In genomic region chr14:77376380-77376770, GRCh38 we compare ENCODE assay signal across 8 cellular contexts. TPM values are rescaled to one million over a fixed set of nuclear protein-coding genes. Genes with fewer than 3 reads are reported as not detected.
A peak's percentile ranks its signal among the peaks of the same experiment; 100 is the strongest.
DNase-seq lines count a peak whose midpoint lies in the region; ATAC-seq and TF ChIP-seq lines count a peak whose summit lies in the region.

No MANE protein-coding gene starts in this region.

- no peak for TF ChIP-seq CTCF in right atrium auricular region (IDR thresholded peaks at IDR 0.05)

- no peaks in the 10 kb centered on the region for H3K36me3 ChIP-seq in right atrium auricular region

- peaks cover 4% of the 10 kb centered on the region for H3K9me3 Mint-ChIP-seq in activated naive CD8-positive, alpha-beta T cell treated with anti-CD3 and anti-CD28 coated beads, Interleukin-2, amount 10 ng/mL, durations not matched to agents 7 days and 5 days

- POLR2A ChIA-PET in activated naive CD8-positive, alpha-beta T cell treated with anti-CD3 and anti-CD28 coated beads, Interleukin-2, amount 10 ng/mL, durations not matched to agents 7 days and 5 days (lab: Charles Lee): interaction anchor here (1.3 to 1.8 kb wide), 5 partner anchors 8 to 83 kb away, joined by 3 to 23 read pairs (median 6); partner anchors contain the start of genes GSTZ1 and POMT2

- peaks cover 27% of the 10 kb centered on the region for H3K4me1 Mint-ChIP-seq in activated naive CD8-positive, alpha-beta T cell treated with anti-CD3 and anti-CD28 coated beads, Interleukin-2, amount 10 ng/mL, durations not matched to agents 7 days and 5 days

- peaks cover 21% of the 10 kb centered on the region for H3K36me3 Mint-ChIP-seq in activated naive CD8-positive, alpha-beta T cell treated with anti-CD3 and anti-CD28 coated beads, Interleukin-2, amount 10 ng/mL, durations not matched to agents 7 days and 5 days

- peak overlapping the region; percentile 90 for H3K27ac Mint-ChIP-seq in activated naive CD8-positive, alpha-beta T cell treated with anti-CD3 and anti-CD28 coated beads, Interleukin-2, amount 10 ng/mL, durations not matched to agents 7 days and 5 days

- peak overlapping the region; percentile 76 to 92 for H3K4me3 ChIP-seq in right atrium auricular region
- peak overlapping the region; percentile 85 for H3K4me3 ChIP-seq in skeletal muscle cell (ENCODE audit: low read depth, low read length)

- peaks cover 4% of the 10 kb centered on the region for H3K27me3 Mint-ChIP-seq in activated naive CD8-positive, alpha-beta T cell treated with anti-CD3 and anti-CD28 coated beads, Interleukin-2, amount 10 ng/mL, durations not matched to agents 7 days and 5 days

- H3K9me3 ChIP-seq in right atrium auricular region: no peaks in the 10 kb centered on the region

- peak; percentile 52 for DNase-seq in NCI-H2171 treated with DMSO at 0.1 percent for 48 hours (lab: John Stamatoyannopoulos, UW)
- no peak for DNase-seq in NCI-H2171 (lab: John Stamatoyannopoulos, UW)
- DNase-seq in NOMO-1 treated with DMSO at 0.1 percent for 48 hours (lab: John Stamatoyannopoulos, UW; ENCODE audit: unreplicated experiment): peak; percentile 25
- no peak for DNase-seq in activated naive CD8-positive, alpha-beta T cell treated with anti-CD3 and anti-CD28 coated beads, Interleukin-2, amount 10 ng/mL, durations not matched to agents 7 days and 5 days
- peak; percentile 58 for DNase-seq in right atrium auricular region (ENCODE audit: low spot score)
- no peak for DNase-seq in skeletal muscle cell (ENCODE audit: low read depth)
- no peak for DNase-seq in HT-29 (ENCODE audit: low spot score)

- peak; percentile 23 for ATAC-seq in HG02759 (IDR thresholded peaks at IDR 0.05; ENCODE audit: unreplicated experiment)
- peak; percentile 38 for ATAC-seq in activated naive CD8-positive, alpha-beta T cell treated with anti-CD3 and anti-CD28 coated beads, Interleukin-2, amount 10 ng/mL, durations not matched to agents 7 days and 5 days (ENCODE audit: low read depth)

- H3K27me3 ChIP-seq in right atrium auricular region: no peaks in the 10 kb centered on the region

- peak overlapping the region; percentile 74 to 86 for H3K27ac ChIP-seq in right atrium auricular region

- peak overlapping the region; percentile 93 for H3K4me3 Mint-ChIP-seq in activated naive CD8-positive, alpha-beta T cell treated with anti-CD3 and anti-CD28 coated beads, Interleukin-2, amount 10 ng/mL, durations not matched to agents 7 days and 5 days

- peaks cover 0 to 13% of the 10 kb centered on the region in 2 donors for H3K4me1 ChIP-seq in right atrium auricular region

RNA-seq across cellular contexts. Expression of gene TMED8, which starts 0.5 kb away (rescaled TPM):
- total RNA-seq in activated naive CD8-positive, alpha-beta T cell treated with anti-CD3 and anti-CD28 coated beads, Interleukin-2, amount 10 ng/mL, durations not matched to agents 7 days and 5 days: 10 to 100 TPM; 14.9 to 15.2 TPM
- 1 to 10 TPM; 6.6 to 7.5 TPM for total RNA-seq in right atrium auricular region
- total RNA-seq in HT-29 (2014; rRNA removed; shearing (Covaris generic)): 2.9 and 3.1 TPM in 2 replicates

RNA-seq across cellular contexts. Expression of gene SAMD15, which starts 0.8 kb away (rescaled TPM):
- total RNA-seq in activated naive CD8-positive, alpha-beta T cell treated with anti-CD3 and anti-CD28 coated beads, Interleukin-2, amount 10 ng/mL, durations not matched to agents 7 days and 5 days: not detected
- under 1 TPM; 0.26 to 0.39 TPM for total RNA-seq in right atrium auricular region
- total RNA-seq in HT-29 (2014; rRNA removed; shearing (Covaris generic)): 0.20 and 0.23 TPM in 2 replicates

RNA-seq across cellular contexts. Expression of gene NOXRED1, which starts 46.9 kb away (rescaled TPM):
- total RNA-seq in activated naive CD8-positive, alpha-beta T cell treated with anti-CD3 and anti-CD28 coated beads, Interleukin-2, amount 10 ng/mL, durations not matched to agents 7 days and 5 days: under 1 TPM; 0.58 to 0.71 TPM
- not detected for total RNA-seq in right atrium auricular region
- total RNA-seq in HT-29 (2014; rRNA removed; shearing (Covaris generic)): not detected in 2 replicates

RNA-seq across cellular contexts. Expression of gene GSTZ1, which starts 55.5 kb away (rescaled TPM):
- 10 to 100 TPM; 16.0 TPM for total RNA-seq in activated naive CD8-positive, alpha-beta T cell treated with anti-CD3 and anti-CD28 coated beads, Interleukin-2, amount 10 ng/mL, durations not matched to agents 7 days and 5 days
- total RNA-seq in right atrium auricular region: 10 to 100 TPM in 1 of 2 donors, 1 to 10 TPM in 1; 5.5 to 10.7 TPM
- total RNA-seq in HT-29 (2014; rRNA removed; shearing (Covaris generic)): 20.4 and 25.6 TPM in 2 replicates

RNA-seq across cellular contexts. Expression of gene POMT2, which starts 55.7 kb away (rescaled TPM):
- total RNA-seq in activated naive CD8-positive, alpha-beta T cell treated with anti-CD3 and anti-CD28 coated beads, Interleukin-2, amount 10 ng/mL, durations not matched to agents 7 days and 5 days: 10 to 100 TPM in 1 of 2 experiments, 1 to 10 TPM in 1; 9.3 to 10.6 TPM
- 10 to 100 TPM in 1 of 2 donors, 1 to 10 TPM in 1; 9.7 to 11.5 TPM for total RNA-seq in right atrium auricular region
- 17.9 and 34.2 TPM in 2 replicates for total RNA-seq in HT-29 (2014; rRNA removed; shearing (Covaris generic))

Comparison
In these comparisons a context has a peak if more than half of its experiments do, and no peak if none do; other contexts are left out.
1. DNase-seq: peak in NCI-H2171 treated with DMSO at 0.1 percent for 48 hours (single experiment), NOMO-1 treated with DMSO at 0.1 percent for 48 hours (single experiment) and right atrium auricular region (single experiment); none in NCI-H2171 (single experiment), activated naive CD8-positive, alpha-beta T cell treated with anti-CD3 and anti-CD28 coated beads, Interleukin-2, amount 10 ng/mL, durations not matched to agents 7 days and 5 days (single experiment), skeletal muscle cell (single experiment) and HT-29 (single experiment).